In genomic region chr20:57828696-57829095, GRCh38 we compare ENCODE assay signal across 5 cellular contexts.
"Had no signal": no experiment of that assay in that cellular context is flagged by ENCODE, and none has a peak within 500 bp of the region (broad histone marks: within the 10 kb centered on the region; RNA-seq: fewer than 3 reads in every experiment).

No MANE protein-coding gene starts in this region.

- H3K4me3 Mint-ChIP-seq: GM23338, H9 had no signal

- H3K9me3 Mint-ChIP-seq: GM23338, H9 had no signal

- H3K4me3 ChIP-seq: GM23338, K562 had no signal

- H3K4me1 Mint-ChIP-seq: GM23338, H9 had no signal

- ATAC-seq: GM23338, K562 had no signal

- H3K27ac Mint-ChIP-seq: GM23338, H9 had no signal

- DNase-seq: H9, HCEC 1CT, IMR-90 had no signal
